In the genomic region with DNA sequence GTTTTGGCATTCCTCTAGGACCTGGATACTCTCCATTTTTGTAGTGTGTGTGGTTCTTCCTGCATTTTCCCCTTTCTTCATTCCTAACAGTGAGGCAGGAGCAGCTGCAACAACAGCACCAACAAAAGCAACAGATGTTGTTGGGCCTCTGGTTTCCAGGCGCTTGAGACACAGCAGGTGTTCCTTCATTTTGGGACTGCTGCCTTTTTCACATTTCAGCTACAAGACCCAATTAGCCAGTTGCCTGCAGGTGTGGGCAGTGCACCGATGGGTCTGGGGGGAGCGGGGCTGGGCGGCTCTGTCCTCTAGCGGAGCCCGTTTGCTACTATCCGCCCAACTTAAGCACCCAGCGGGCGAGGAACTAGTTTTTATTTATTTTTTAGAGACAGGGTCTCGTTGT, we compare ENCODE assay signal across 10 cellular contexts. TPM values are rescaled to one million over a fixed set of nuclear protein-coding genes. Genes with fewer than 3 reads are reported as not detected.
DNase-seq lines count a peak whose midpoint lies in the region; ATAC-seq and TF ChIP-seq lines count a peak whose summit lies in the region.
"Had no signal": no experiment of that assay in that cellular context is flagged by ENCODE, and none has a peak within 500 bp of the region (broad histone marks: within the 10 kb centered on the region; RNA-seq: fewer than 3 reads in every experiment).

No MANE protein-coding gene starts in this region.

- no peak for TF ChIP-seq POLR2A in Peyer's patch (IDR thresholded peaks at IDR 0.05)
- TF ChIP-seq POLR2A in suprapubic skin (IDR thresholded peaks at IDR 0.05) = no peak

- peak overlapping the region; percentile 73 for H3K27ac Mint-ChIP-seq in activated T-cell treated with anti-CD3 and anti-CD28 coated beads, Interleukin-2, amount 50 U/mL, for 72 hours

- H3K36me3 ChIP-seq in Peyer's patch (peaks cover 0 to 9% (median 0%) of the 10 kb centered on the region in 3 donors), heart right ventricle (peaks cover 0 to 13% (median 0%) of the 10 kb centered on the region in 9 donors), suprapubic skin (peaks cover 6% of the 10 kb centered on the region)

- H3K27me3 ChIP-seq in Peyer's patch (no peaks in the 10 kb centered on the region), heart right ventricle (no peaks in the 10 kb centered on the region), suprapubic skin (no peaks in the 10 kb centered on the region)

- H3K9me3 ChIP-seq in Peyer's patch (no peaks in the 10 kb centered on the region), heart right ventricle (no peaks in the 10 kb centered on the region), suprapubic skin (no peaks in the 10 kb centered on the region)

- H3K9me3 Mint-ChIP-seq in activated T-cell treated with anti-CD3 and anti-CD28 coated beads, Interleukin-2, amount 50 U/mL, for 72 hours = no peaks in the 10 kb centered on the region

- ATAC-seq in activated T-cell treated with anti-CD3 and anti-CD28 coated beads, Interleukin-2, amount 50 U/mL, for 72 hours (replicated peaks in 1 of 2) = no peak
- peak; percentile 18 to 53 (median 37) for ATAC-seq in heart right ventricle

- 79 to 94% methylated on average over 10 of the region's 10 CpGs for WGBS in heart right ventricle, 2 donors
- WGBS in suprapubic skin = 74% methylated on average over 10 of the region's 10 CpGs

- no peak for TF ChIP-seq EP300 in suprapubic skin (IDR thresholded peaks at IDR 0.05)

- in situ Hi-C loops in KBM-7 (cut with MboI; ENCODE audit: low pct_unique_long_range_greater_than_20kb, low sequenced_read_pairs) = no loop called here

- H3K4me1 Mint-ChIP-seq in activated T-cell treated with anti-CD3 and anti-CD28 coated beads, Interleukin-2, amount 50 U/mL, for 72 hours (ENCODE audit: low read depth) = peaks cover 76% of the 10 kb centered on the region

- peaks cover 0 to 10% of the 10 kb centered on the region in 2 donors for H3K36me3 Mint-ChIP-seq in activated T-cell treated with anti-CD3 and anti-CD28 coated beads, Interleukin-2, amount 50 U/mL, for 72 hours (ENCODE audit: insufficient read depth in 2 of 2)

- no peak for DNase-seq in activated T-cell treated with anti-CD3 and anti-CD28 coated beads, Interleukin-2, amount 50 U/mL, for 72 hours
- no peak for DNase-seq in activated T-cell treated with anti-CD3 and anti-CD28 coated beads, Interleukin-2, amount 50 U/mL, for 1 hour
- DNase-seq in Peyer's patch (no peak), heart right ventricle (no peak), suprapubic skin (ENCODE audit: low spot score in 2 of 2) (no peak), GDM1 (lab: John Stamatoyannopoulos, UW) (no peak), putamen (ENCODE audit: low spot score) (no peak), KBM-7 (no peak)
- DNase-seq: SIG-M5; stimulated activated CD4-positive, alpha-beta T cell treated with anti-CD3 and anti-CD28 coated beads, Interleukin-15, amount 100 ng/mL, for 24 hours had no signal

- H3K27ac ChIP-seq in Peyer's patch (peak overlapping the region; percentile 11 to 66 (median 38)), heart right ventricle (peak overlapping the region in 2 of 10 donors; percentile 4 to 11), suprapubic skin (peak overlapping the region; percentile 90)

- H3K4me3 ChIP-seq in Peyer's patch (no peak overlapping the region), heart right ventricle (no peak overlapping the region), suprapubic skin (no peak overlapping the region)

- peak overlapping the region in 1 of 2 donors; percentile 34 for H3K4me3 Mint-ChIP-seq in activated T-cell treated with anti-CD3 and anti-CD28 coated beads, Interleukin-2, amount 50 U/mL, for 72 hours

- no peaks in the 10 kb centered on the region for H3K27me3 Mint-ChIP-seq in activated T-cell treated with anti-CD3 and anti-CD28 coated beads, Interleukin-2, amount 50 U/mL, for 72 hours (ENCODE audit: low read depth)

- no peak for TF ChIP-seq CTCF in Peyer's patch (IDR thresholded peaks at IDR 0.05)
- no peak for TF ChIP-seq CTCF in heart right ventricle (IDR thresholded peaks at IDR 0.05)
- no peak for TF ChIP-seq CTCF in suprapubic skin (IDR thresholded peaks at IDR 0.05)

- H3K4me1 ChIP-seq in Peyer's patch (peaks cover 0 to 36% (median 10%) of the 10 kb centered on the region in 4 donors), heart right ventricle (peaks cover 0 to 78% (median 43%) of the 10 kb centered on the region in 9 donors), suprapubic skin (peaks cover 62% of the 10 kb centered on the region)

- intact Hi-C loops in heart right ventricle (cut with DNase I) = loop anchor here in 1 of 10 donors (10.0 kb wide), 1 partner anchor 62 kb away; no protein-coding TSS in a partner anchor

RNA-seq across cellular contexts. Expression of a gene that starts 26.0 kb away (rescaled TPM):
- 100 to 1,000 TPM; 106 to 117 TPM for total RNA-seq in activated T-cell treated with anti-CD3 and anti-CD28 coated beads, Interleukin-2, amount 50 U/mL, for 72 hours
- total RNA-seq in Peyer's patch (100 to 1,000 TPM in 2 of 4 donors, 10 to 100 TPM in 2; 77.7 to 145 (median 106) TPM), heart right ventricle (10 to 100 TPM; 31.1 to 60.5 (median 39.5) TPM), suprapubic skin (100 to 1,000 TPM in 3 of 4 donors, 10 to 100 TPM in 1; 81.7 to 123 (median 111) TPM)
- polyA plus RNA-seq in heart right ventricle = 10 to 100 TPM in 1 of 2 donors, 1 to 10 TPM in 1; 9.9 to 10.4 TPM

Comparison
In these comparisons a context has a peak if more than half of its experiments do, and no peak if none do; other contexts are left out.
1. ATAC-seq: peak in heart right ventricle (8 of 8); none in activated T-cell treated with anti-CD3 and anti-CD28 coated beads, Interleukin-2, amount 50 U/mL, for 72 hours (0 of 2).